Comparison of ENCODE assay signal across 8 cellular contexts in genomic region chr1:33429846-33430750, GRCh38. TPM values are rescaled to one million over a fixed set of nuclear protein-coding genes. Genes with fewer than 3 reads are reported as not detected.
A peak's percentile ranks its signal among the peaks of the same experiment; 100 is the strongest.
DNase-seq lines count a peak whose midpoint lies in the region; ATAC-seq, FAIRE-seq and TF ChIP-seq lines count a peak whose summit lies in the region.

No MANE protein-coding gene starts in this region.

- TF ChIP-seq CTCF in NB4 (IDR thresholded peaks at IDR 0.05; ENCODE audit: low read depth, low read length) (no peak), bronchial epithelial cell (IDR thresholded peaks at IDR 0.05; ENCODE audit: insufficient read depth, low read length, severe bottlenecking) (no peak)

- H3K4me1 Mint-ChIP-seq in stimulated activated naive CD8-positive, alpha-beta T cell treated with anti-CD3 and anti-CD28 coated beads, Interleukin-15, Interleukin-2, amounts not matched to agents 100 ng/mL and 50 ng/mL, for 24 hours (ENCODE audit: low read depth): peaks cover 9% of the 10 kb centered on the region

- H3K36me3 Mint-ChIP-seq in stimulated activated naive CD8-positive, alpha-beta T cell treated with anti-CD3 and anti-CD28 coated beads, Interleukin-15, Interleukin-2, amounts not matched to agents 100 ng/mL and 50 ng/mL, for 24 hours (ENCODE audit: low read depth): no peaks in the 10 kb centered on the region

- H3K4me3 ChIP-seq in NB4 (ENCODE audit: low read depth, low read length) (peak overlapping the region; percentile 56), bronchial epithelial cell (ENCODE audit: low read depth, low read length) (peak overlapping the region; percentile 66)

- H3K27ac Mint-ChIP-seq in stimulated activated naive CD8-positive, alpha-beta T cell treated with anti-CD3 and anti-CD28 coated beads, Interleukin-15, Interleukin-2, amounts not matched to agents 100 ng/mL and 50 ng/mL, for 24 hours: peak overlapping the region; percentile 27

- H3K4me3 Mint-ChIP-seq in stimulated activated naive CD8-positive, alpha-beta T cell treated with anti-CD3 and anti-CD28 coated beads, Interleukin-15, Interleukin-2, amounts not matched to agents 100 ng/mL and 50 ng/mL, for 24 hours: no peak overlapping the region

- H3K27me3 ChIP-seq in bronchial epithelial cell (ENCODE audit: control insufficient read depth, insufficient read depth, low read length): no peaks in the 10 kb centered on the region

- H3K27me3 Mint-ChIP-seq in stimulated activated naive CD8-positive, alpha-beta T cell treated with anti-CD3 and anti-CD28 coated beads, Interleukin-15, Interleukin-2, amounts not matched to agents 100 ng/mL and 50 ng/mL, for 24 hours: peaks cover 17% of the 10 kb centered on the region

- H3K9me3 Mint-ChIP-seq in stimulated activated naive CD8-positive, alpha-beta T cell treated with anti-CD3 and anti-CD28 coated beads, Interleukin-15, Interleukin-2, amounts not matched to agents 100 ng/mL and 50 ng/mL, for 24 hours: no peaks in the 10 kb centered on the region

- FAIRE-seq in bronchial epithelial cell (lab: Jason Lieb, UNC): no peak

- no peaks in the 10 kb centered on the region for H3K36me3 ChIP-seq in bronchial epithelial cell (ENCODE audit: control insufficient read depth, insufficient read depth, low read length)

- DNase-seq in activated CD8-positive, alpha-beta memory T cell treated with anti-CD3 and anti-CD28 coated beads for 24 hours: peak; percentile 66
- no peak for DNase-seq in activated CD8-positive, alpha-beta memory T cell treated with anti-CD3 and anti-CD28 coated beads, Interleukin-2, amount 50 U/mL, for 4 hours
- DNase-seq in NB4 (ENCODE audit: low read depth) (peak; percentile 41), bronchial epithelial cell (ENCODE audit: low read depth) (no peak), left lobe of liver (ENCODE audit: low spot score) (no peak)
- no peak for DNase-seq in stimulated activated CD8-positive, alpha-beta memory T cell treated with anti-CD3 and anti-CD28 coated beads, Interleukin-4, amount 100 ng/mL, for 48 hours

- peak; percentile 21 for ATAC-seq in left lobe of liver
- ATAC-seq in HG02571 (IDR thresholded peaks at IDR 0.05; ENCODE audit: unreplicated experiment): no peak

- TF ChIP-seq POLR2A in NB4 (IDR thresholded peaks at IDR 0.05; ENCODE audit: extremely low read depth, insufficient read length): no peak

RNA-seq across cellular contexts. Expression of gene PHC2, which starts 0.8 kb away (rescaled TPM):
- 19.7 and 32.1 TPM in 2 replicates for total RNA-seq in bronchial epithelial cell
- total RNA-seq in left lobe of liver: 48.0 TPM

RNA-seq across cellular contexts. Expression of gene ZSCAN20, which starts 42.3 kb away (rescaled TPM):
- total RNA-seq in bronchial epithelial cell (5.0 and 8.2 TPM in 2 replicates), left lobe of liver (1.3 TPM)

Comparison
In these comparisons a context has a peak if more than half of its experiments do, and no peak if none do; other contexts are left out.
1. DNase-seq: peak in activated CD8-positive, alpha-beta memory T cell treated with anti-CD3 and anti-CD28 coated beads for 24 hours (single experiment) and NB4 (single experiment); none in activated CD8-positive, alpha-beta memory T cell treated with anti-CD3 and anti-CD28 coated beads, Interleukin-2, amount 50 U/mL, for 4 hours (single experiment), bronchial epithelial cell (single experiment), left lobe of liver (single experiment) and stimulated activated CD8-positive, alpha-beta memory T cell treated with anti-CD3 and anti-CD28 coated beads, Interleukin-4, amount 100 ng/mL, for 48 hours (single experiment).